In genomic region chr5:82470185-82470584, GRCh38 we compare ENCODE assay signal across 19 cellular contexts.
"Had no signal": no experiment of that assay in that cellular context is flagged by ENCODE, and none has a peak within 500 bp of the region (broad histone marks: within the 10 kb centered on the region; RNA-seq: fewer than 3 reads in every experiment).

No MANE protein-coding gene starts in this region.

- H3K27ac ChIP-seq: breast epithelium, left lung, tibial nerve had no signal

- H3K4me1 Mint-ChIP-seq: activated B cell treated with CpG ODN at 0.5 μM for 24 hours; activated CD4-positive, alpha-beta memory T cell treated with anti-CD3 and anti-CD28 coated beads, Interleukin-2, amount 10 ng/mL, durations not matched to agents 7 days and 5 days; activated naive CD8-positive, alpha-beta T cell treated with anti-CD3 and anti-CD28 coated beads, Interleukin-2, amount 10 ng/mL, durations not matched to agents 7 days and 5 days; activated T-helper 17 cell treated with anti-CD3 and anti-CD28 coated beads, Interleukin-2, amount 50 U/mL, for 72 hours had no signal

- H3K4me3 ChIP-seq: breast epithelium, left lung, tibial nerve had no signal

- H3K4me3 Mint-ChIP-seq: activated B cell treated with CpG ODN at 0.5 μM for 24 hours; activated CD4-positive, alpha-beta memory T cell treated with anti-CD3 and anti-CD28 coated beads, Interleukin-2, amount 10 ng/mL, durations not matched to agents 7 days and 5 days; activated naive CD8-positive, alpha-beta T cell treated with anti-CD3 and anti-CD28 coated beads, Interleukin-2, amount 10 ng/mL, durations not matched to agents 7 days and 5 days; activated T-helper 17 cell treated with anti-CD3 and anti-CD28 coated beads, Interleukin-2, amount 50 U/mL, for 72 hours; dendritic cell treated with granulocyte-macrophage colony-stimulating factor and Interleukin-4, amounts not matched to agents 40 ng/mL and 50 ng/mL, for 4 days; neural crest cell; stimulated activated naive CD8-positive, alpha-beta T cell treated with anti-CD3 and anti-CD28 coated beads, Interleukin-15, Interleukin-2, amounts not matched to agents 100 ng/mL and 50 ng/mL, for 24 hours had no signal

- H3K36me3 Mint-ChIP-seq: activated naive CD8-positive, alpha-beta T cell treated with anti-CD3 and anti-CD28 coated beads, Interleukin-2, amount 10 ng/mL, durations not matched to agents 7 days and 5 days had no signal

- H3K27me3 Mint-ChIP-seq: activated B cell treated with CpG ODN at 0.5 μM for 24 hours; activated T-helper 17 cell treated with anti-CD3 and anti-CD28 coated beads, Interleukin-2, amount 50 U/mL, for 72 hours; dendritic cell treated with granulocyte-macrophage colony-stimulating factor and Interleukin-4, amounts not matched to agents 40 ng/mL and 50 ng/mL, for 4 days; progenitor cell of endocrine pancreas; stimulated activated naive CD8-positive, alpha-beta T cell treated with anti-CD3 and anti-CD28 coated beads, Interleukin-15, Interleukin-2, amounts not matched to agents 100 ng/mL and 50 ng/mL, for 24 hours had no signal

- DNase-seq: activated B cell treated with CpG ODN at 0.5 μM for 24 hours; activated CD4-positive, alpha-beta memory T cell treated with anti-CD3 and anti-CD28 coated beads, Interleukin-2, amount 10 ng/mL, durations not matched to agents 7 days and 5 days; activated CD4-positive, alpha-beta T cell treated with anti-CD3 and anti-CD28 coated beads for 48 hours; activated naive CD4-positive, alpha-beta T cell; activated naive CD8-positive, alpha-beta T cell treated with anti-CD3 and anti-CD28 coated beads, Interleukin-2, amount 10 ng/mL, durations not matched to agents 7 days and 5 days; activated T-cell treated with anti-CD3 and anti-CD28 coated beads, Interleukin-2, amount 50 U/mL, for 1 hour; effector CD8-positive, alpha-beta T cell; left lung; mammary epithelial cell; right cardiac atrium; SW 1271; T-helper 2 cell had no signal

- H3K36me3 ChIP-seq: breast epithelium, left lung, tibial nerve had no signal

- H3K27ac Mint-ChIP-seq: activated B cell treated with CpG ODN at 0.5 μM for 24 hours; activated CD4-positive, alpha-beta memory T cell treated with anti-CD3 and anti-CD28 coated beads, Interleukin-2, amount 10 ng/mL, durations not matched to agents 7 days and 5 days; activated naive CD8-positive, alpha-beta T cell treated with anti-CD3 and anti-CD28 coated beads, Interleukin-2, amount 10 ng/mL, durations not matched to agents 7 days and 5 days; activated T-helper 17 cell treated with anti-CD3 and anti-CD28 coated beads, Interleukin-2, amount 50 U/mL, for 72 hours; dendritic cell treated with granulocyte-macrophage colony-stimulating factor and Interleukin-4, amounts not matched to agents 40 ng/mL and 50 ng/mL, for 4 days; progenitor cell of endocrine pancreas; stimulated activated naive CD8-positive, alpha-beta T cell treated with anti-CD3 and anti-CD28 coated beads, Interleukin-15, Interleukin-2, amounts not matched to agents 100 ng/mL and 50 ng/mL, for 24 hours had no signal

- H3K9me3 Mint-ChIP-seq: activated B cell treated with CpG ODN at 0.5 μM for 24 hours; activated CD4-positive, alpha-beta memory T cell treated with anti-CD3 and anti-CD28 coated beads, Interleukin-2, amount 10 ng/mL, durations not matched to agents 7 days and 5 days; activated naive CD8-positive, alpha-beta T cell treated with anti-CD3 and anti-CD28 coated beads, Interleukin-2, amount 10 ng/mL, durations not matched to agents 7 days and 5 days; activated T-helper 17 cell treated with anti-CD3 and anti-CD28 coated beads, Interleukin-2, amount 50 U/mL, for 72 hours; dendritic cell treated with granulocyte-macrophage colony-stimulating factor and Interleukin-4, amounts not matched to agents 40 ng/mL and 50 ng/mL, for 4 days; stimulated activated naive CD8-positive, alpha-beta T cell treated with anti-CD3 and anti-CD28 coated beads, Interleukin-15, Interleukin-2, amounts not matched to agents 100 ng/mL and 50 ng/mL, for 24 hours had no signal

- H3K9me3 ChIP-seq: breast epithelium, left lung, tibial nerve had no signal

- H3K4me1 ChIP-seq: breast epithelium, left lung had no signal

- H3K27me3 ChIP-seq: breast epithelium, left lung, tibial nerve had no signal

- ATAC-seq: activated T-helper 17 cell treated with anti-CD3 and anti-CD28 coated beads, Interleukin-2, amount 50 U/mL, for 72 hours; left lung; right cardiac atrium had no signal
